In the genomic region with DNA sequence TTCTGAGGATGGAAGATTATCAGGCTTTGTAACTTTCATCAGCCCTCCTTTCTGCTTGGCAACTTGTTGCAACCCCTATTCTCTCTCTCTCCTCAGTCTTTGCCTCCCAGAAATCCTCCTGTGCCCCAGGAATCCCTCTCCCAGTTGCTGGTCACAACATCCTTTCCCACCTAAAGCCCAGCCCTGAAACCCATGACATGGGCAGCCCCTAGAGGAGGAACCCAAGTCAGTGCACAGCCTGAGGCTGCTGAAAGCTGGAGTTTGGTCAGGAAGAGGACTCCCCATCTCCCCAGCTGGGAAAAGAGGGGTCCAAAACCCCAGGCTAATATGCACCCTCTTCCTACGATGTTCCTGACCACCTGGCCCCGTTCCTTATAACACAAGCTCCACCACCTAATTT, we compare ENCODE assay signal across 17 cellular contexts. TPM values are rescaled to one million over a fixed set of nuclear protein-coding genes. Genes with fewer than 3 reads are reported as not detected.
A peak's percentile ranks its signal among the peaks of the same experiment; 100 is the strongest.
DNase-seq lines count a peak whose midpoint lies in the region; ATAC-seq and TF ChIP-seq lines count a peak whose summit lies in the region.
"Had no signal": no experiment of that assay in that cellular context is flagged by ENCODE, and none has a peak within 500 bp of the region (broad histone marks: within the 10 kb centered on the region; RNA-seq: fewer than 3 reads in every experiment).

No MANE protein-coding gene starts in this region.

- TF ChIP-seq CTCF in AG09309 (IDR thresholded peaks at IDR 0.05; ENCODE audit: control insufficient read depth, insufficient read depth, low read depth, low read length, missing control alignments) (peak; percentile 30), GM20000 (IDR thresholded peaks at IDR 0.05; ENCODE audit: extremely low read depth, missing control alignments) (peak; percentile 10), cardiac fibroblast (IDR thresholded peaks at IDR 0.05; ENCODE audit: low read depth, low read length) (peak; percentile 13), kidney epithelial cell (IDR thresholded peaks at IDR 0.05; ENCODE audit: insufficient read depth, low read length, poor library complexity, severe bottlenecking) (peak; percentile 16), upper lobe of left lung (IDR thresholded peaks at IDR 0.05) (no peak)

- in situ Hi-C loops in HAP-1 (cut with MboI; ENCODE audit: low sequenced_read_pairs): no loop called here

- H3K27ac ChIP-seq in upper lobe of left lung: no peak overlapping the region
- H3K27ac ChIP-seq: neutrophil had no signal

- H3K4me3 ChIP-seq in AG09309 (ENCODE audit: control insufficient read depth, low read depth, low read length) (no peak overlapping the region), cardiac fibroblast (replicated peaks in 1 of 2; ENCODE audit: low read depth in 2 of 2, low read length in 2 of 2) (no peak overlapping the region), kidney epithelial cell (ENCODE audit: low read depth, low read length) (no peak overlapping the region), upper lobe of left lung (no peak overlapping the region), HAP-1 (no peak overlapping the region)

- H3K36me3 ChIP-seq in kidney epithelial cell (ENCODE audit: control insufficient read depth, insufficient read depth, low read length): no peaks in the 10 kb centered on the region
- no peaks in the 10 kb centered on the region for H3K36me3 ChIP-seq in upper lobe of left lung
- no peaks in the 10 kb centered on the region for H3K36me3 ChIP-seq in HAP-1 (replicated peaks)
- H3K36me3 ChIP-seq: neutrophil had no signal

- no peak for TF ChIP-seq EP300 in upper lobe of left lung (IDR thresholded peaks at IDR 0.05)

- H3K9me3 ChIP-seq in upper lobe of left lung (no peaks in the 10 kb centered on the region), HAP-1 (no peaks in the 10 kb centered on the region)
- H3K9me3 ChIP-seq: neutrophil had no signal

- no peak for ATAC-seq in GM21381 (IDR thresholded peaks at IDR 0.05; ENCODE audit: unreplicated experiment)
- no peak for ATAC-seq in upper lobe of left lung (ENCODE audit: low FRiP score in 2 of 2)
- no peak for ATAC-seq in HG03439 (IDR thresholded peaks at IDR 0.05; ENCODE audit: unreplicated experiment)

- DNase-seq in AG09309 (ENCODE audit: low read depth): no peak
- no peak for DNase-seq in GM20000 (ENCODE audit: low spot score)
- peak in 1 of 2 donors; percentile 35 for DNase-seq in cardiac fibroblast (ENCODE audit: low read depth in 2 of 2)
- no peak for DNase-seq in kidney epithelial cell (ENCODE audit: low read depth)
- DNase-seq in upper lobe of left lung: no peak
- DNase-seq in HAP-1 (ENCODE audit: low spot score in 2 of 2): no peak
- DNase-seq: activated effector memory CD4-positive, alpha-beta T cell treated with anti-CD3 and anti-CD28 coated beads, Interleukin-2, amount 50 U/mL, for 16 hours; DMS153; midbrain; NCI-H1092 treated with DMSO at 0.1 percent for 48 hours; NCI-H748 treated with DMSO at 0.1 percent for 48 hours; right cardiac atrium; RPMI8226 had no signal

- H3K27me3 ChIP-seq in kidney epithelial cell (ENCODE audit: control insufficient read depth, insufficient read depth, low read length): no peaks in the 10 kb centered on the region
- no peaks in the 10 kb centered on the region for H3K27me3 ChIP-seq in upper lobe of left lung
- H3K27me3 ChIP-seq in HAP-1 (ENCODE audit: low read depth): 0 out of 2 replicates have a peak, but pooled peaks cover 11% of the 10 kb centered on the region

- 70 to 87% methylated on average over 2 of the region's 2 CpGs for WGBS in upper lobe of left lung, 2 donors

- H3K4me1 ChIP-seq in upper lobe of left lung (peaks cover 0 to 9% (median 3%) of the 10 kb centered on the region in 4 donors), HAP-1 (no peaks in the 10 kb centered on the region)

- TF ChIP-seq POLR2A in upper lobe of left lung (IDR thresholded peaks at IDR 0.05): no peak

RNA-seq across cellular contexts. Expression of a gene that starts 29.5 kb away (rescaled TPM):
- total RNA-seq in kidney epithelial cell: 6.6 and 8.5 TPM in 2 replicates
- 100 to 1,000 TPM in 3 of 6 donors, 10 to 100 TPM in 3; 65.0 to 156 (median 95.9) TPM for total RNA-seq in upper lobe of left lung
- total RNA-seq: T-helper 1 cell treated with Interleukin-12 subunit alpha and Interleukin-12 subunit beta and Interleukin-4 antibody, amounts not matched to agents 30 ng/mL and 1 ng/mL, for 36 hours had no signal

Comparison
In these comparisons a context has a peak if more than half of its experiments do, and no peak if none do; other contexts are left out.
1. CTCF ChIP-seq: peak in AG09309 (single experiment), GM20000 (single experiment), cardiac fibroblast (single experiment) and kidney epithelial cell (single experiment); none in upper lobe of left lung (0 of 6).